19 cellular contexts compared by ENCODE assay signal in genomic region chr9:120702075-120702474, GRCh38. TPM values are rescaled to one million over a fixed set of nuclear protein-coding genes. Genes with fewer than 3 reads are reported as not detected.
DNase-seq lines count a peak whose midpoint lies in the region; ATAC-seq, FAIRE-seq and TF ChIP-seq lines count a peak whose summit lies in the region.
"Had no signal": no experiment of that assay in that cellular context is flagged by ENCODE, and none has a peak within 500 bp of the region (broad histone marks: within the 10 kb centered on the region; RNA-seq: fewer than 3 reads in every experiment).

No MANE protein-coding gene starts in this region.

- H3K23ac ChIP-seq in trophoblast cell (ENCODE audit: low read length), result no peak overlapping the region

- peaks cover 26% of the 10 kb centered on the region for H3K4me1 ChIP-seq in PC-3 (ENCODE audit: insufficient read depth, low read length)
- no peaks in the 10 kb centered on the region for H3K4me1 ChIP-seq in trophoblast cell (ENCODE audit: control insufficient read depth in 1 of 2, insufficient read depth in 2 of 2, low read length in 2 of 2)
- no peaks in the 10 kb centered on the region for H3K4me1 ChIP-seq in ascending aorta

- intact Hi-C loops in PC-3 (cut with micrococcal nuclease) (no loop called here), ascending aorta (cut with DNase I) (no loop called here)

- DNase-seq in HFFc6 (peak; percentile 16), PC-3 (peak; percentile 76), bronchial epithelial cell (ENCODE audit: low read depth) (peak; percentile 68), trophoblast cell (peak; percentile 22 to 64), DMS53 (lab: John Stamatoyannopoulos, UW) (no peak), NCI-H510A treated with DMSO at 0.1 percent for 48 hours (lab: John Stamatoyannopoulos, UW) (no peak), ascending aorta (ENCODE audit: low spot score in 2 of 2) (no peak)
- DNase-seq: CD4-positive, alpha-beta memory T cell; DMS79 treated with DMSO at 0.1 percent for 48 hours; NCI-H1105 treated with DMSO at 0.1 percent for 48 hours; NCI-H2107; NCI-H2227 treated with DMSO at 0.1 percent for 48 hours; NCI-H524 treated with DMSO at 0.1 percent for 48 hours; NK-92 treated with Interleukin-12 subunit alpha and Interleukin-12 subunit beta, amount 100 ng/mL, for 24 hours; T-helper 1 cell had no signal

- no peak overlapping the region for H2AK5ac ChIP-seq in trophoblast cell (ENCODE audit: low read length)

- H4K8ac ChIP-seq in trophoblast cell (ENCODE audit: low read depth, low read length), result no peak overlapping the region

- CTCF ChIA-PET in PC-3 (lab: Charles Lee), result interaction anchor here (0.5 to 1.2 kb wide), 2 partner anchors 9 to 55 kb away, joined by 3 read pairs; no protein-coding TSS in a partner anchor

- no peaks in the 10 kb centered on the region for H3K9me3 ChIP-seq in PC-3 (ENCODE audit: low read length)
- no peaks in the 10 kb centered on the region for H3K9me3 ChIP-seq in trophoblast cell (ENCODE audit: insufficient read depth, low read depth, low read length)
- H3K9me3 ChIP-seq in ascending aorta, result no peaks in the 10 kb centered on the region

- no CpG with 5 or more reads among the region's 1 CpG for WGBS in trophoblast cell (ENCODE audit: extremely low coverage, insufficient coverage, insufficient read length)

- no peak overlapping the region for H2BK12ac ChIP-seq in trophoblast cell (ENCODE audit: low read length)

- H3K4me1 Mint-ChIP-seq in HFFc6 (ENCODE audit: low read depth), result peaks cover 50% of the 10 kb centered on the region
- H3K4me1 Mint-ChIP-seq: GM23338 had no signal

- H3K4me3 Mint-ChIP-seq in HFFc6, result no peak overlapping the region
- H3K4me3 Mint-ChIP-seq: CD4-positive, alpha-beta memory T cell; GM23338 had no signal

- no peaks in the 10 kb centered on the region for H3K36me3 Mint-ChIP-seq in HFFc6 (ENCODE audit: low read depth)

- H3K27ac ChIP-seq in PC-3 (ENCODE audit: low read length) (peak overlapping the region; percentile 81), trophoblast cell (ENCODE audit: low read depth, low read length) (no peak overlapping the region), ascending aorta (no peak overlapping the region)
- H3K27ac ChIP-seq: SK-N-MC had no signal

- no peak overlapping the region for H2BK120ac ChIP-seq in trophoblast cell (ENCODE audit: insufficient read depth, low read length, poor library complexity)

- H4K91ac ChIP-seq in trophoblast cell (ENCODE audit: low read depth, low read length), result no peak overlapping the region

- H3K79me2 ChIP-seq in PC-3 (ENCODE audit: low read length) (no peaks in the 10 kb centered on the region), trophoblast cell (ENCODE audit: control insufficient read depth, insufficient read depth, low read length, poor library complexity) (no peaks in the 10 kb centered on the region)

- H4K20me1 ChIP-seq in PC-3 (ENCODE audit: low read length), result no peaks in the 10 kb centered on the region

- no peak for TF ChIP-seq CTCF in HFFc6 (IDR thresholded peaks at IDR 0.05)
- TF ChIP-seq CTCF in PC-3 (conservative IDR thresholded peaks at IDR 0.05; ENCODE audit: low read depth, low read length), result no peak
- TF ChIP-seq CTCF in bronchial epithelial cell (IDR thresholded peaks at IDR 0.05; ENCODE audit: insufficient read depth, low read length, severe bottlenecking), result no peak
- TF ChIP-seq CTCF in ascending aorta (IDR thresholded peaks at IDR 0.05), result no peak

- BruUV-seq in PC-3 (replicated peaks; lab: Mats Ljungman, UMichigan), result no TSS peak

- peak; percentile 95 for ATAC-seq in PC-3
- ATAC-seq: GM12878, GM23338 had no signal

- H3K4me3 ChIP-seq in PC-3 (ENCODE audit: low read length), result no peak overlapping the region
- H3K4me3 ChIP-seq in bronchial epithelial cell (ENCODE audit: low read depth, low read length), result no peak overlapping the region
- no peak overlapping the region for H3K4me3 ChIP-seq in trophoblast cell (ENCODE audit: low read depth, low read length)
- H3K4me3 ChIP-seq in ascending aorta, result no peak overlapping the region
- H3K4me3 ChIP-seq: GM12878, GM23338, SK-N-MC had no signal

- no peak for FAIRE-seq in bronchial epithelial cell (lab: Jason Lieb, UNC)
- FAIRE-seq: G401.6, GM12878 had no signal

- no peak overlapping the region for H3K4ac ChIP-seq in trophoblast cell (ENCODE audit: low read depth, low read length)

- peak overlapping the region; percentile 40; the same call in 1 of the 2 replicates for H3K9ac ChIP-seq in PC-3 (ENCODE audit: low read length)
- no peak overlapping the region for H3K9ac ChIP-seq in trophoblast cell (ENCODE audit: low read length)

- no peak overlapping the region for H3K27ac Mint-ChIP-seq in HFFc6
- H3K27ac Mint-ChIP-seq: CD4-positive, alpha-beta memory T cell; GM23338 had no signal

- no peaks in the 10 kb centered on the region for H3K79me1 ChIP-seq in trophoblast cell (ENCODE audit: low read length)

- no peaks in the 10 kb centered on the region for H3F3A ChIP-seq in PC-3 (ENCODE audit: low read length, unreplicated experiment)

- no peaks in the 10 kb centered on the region for H3K27me3 Mint-ChIP-seq in HFFc6 (ENCODE audit: insufficient read depth)
- H3K27me3 Mint-ChIP-seq: CD4-positive, alpha-beta memory T cell had no signal

- no peaks in the 10 kb centered on the region for H3K9me3 Mint-ChIP-seq in HFFc6
- H3K9me3 Mint-ChIP-seq: CD4-positive, alpha-beta memory T cell; GM23338 had no signal

- no peaks in the 10 kb centered on the region for H3K27me3 ChIP-seq in PC-3 (ENCODE audit: low read length)
- no peaks in the 10 kb centered on the region for H3K27me3 ChIP-seq in bronchial epithelial cell (ENCODE audit: control insufficient read depth, insufficient read depth, low read length)
- H3K27me3 ChIP-seq in trophoblast cell (ENCODE audit: insufficient read depth, low read length), result no peaks in the 10 kb centered on the region
- H3K27me3 ChIP-seq in ascending aorta, result no peaks in the 10 kb centered on the region

- H3K4me2 ChIP-seq in PC-3 (ENCODE audit: low read length) (peak overlapping the region; percentile 67), trophoblast cell (ENCODE audit: low read length) (no peak overlapping the region)
- H3K4me2 ChIP-seq: GM23338 had no signal

- H4K12ac ChIP-seq in trophoblast cell (ENCODE audit: low read depth, low read length), result no peak overlapping the region

- H3K18ac ChIP-seq in trophoblast cell (ENCODE audit: low read length), result no peak overlapping the region

- no peak overlapping the region for H2BK5ac ChIP-seq in trophoblast cell (ENCODE audit: low read depth, low read length, poor library complexity)

- POLR2A ChIA-PET in PC-3 (lab: Charles Lee; ENCODE audit: unreplicated experiment), result no interaction called here

- no peak overlapping the region for H3K14ac ChIP-seq in trophoblast cell (ENCODE audit: low read length)

- H3K9me2 ChIP-seq in PC-3 (replicated peaks; ENCODE audit: low read length), result no peaks in the 10 kb centered on the region

- H2AFZ ChIP-seq in PC-3 (ENCODE audit: low read length), result no peak overlapping the region
- H2AFZ ChIP-seq in trophoblast cell (ENCODE audit: insufficient read depth, low read length, poor library complexity), result no peak overlapping the region
- H2AFZ ChIP-seq: GM23338 had no signal

- no peaks in the 10 kb centered on the region for H3K36me3 ChIP-seq in PC-3 (ENCODE audit: low read depth, low read length)
- H3K36me3 ChIP-seq in bronchial epithelial cell (ENCODE audit: control insufficient read depth, insufficient read depth, low read length), result no peaks in the 10 kb centered on the region
- H3K36me3 ChIP-seq in trophoblast cell (ENCODE audit: control insufficient read depth in 1 of 2, insufficient read depth in 2 of 2, low read length in 2 of 2), result no peaks in the 10 kb centered on the region
- no peaks in the 10 kb centered on the region for H3K36me3 ChIP-seq in ascending aorta

RNA-seq across cellular contexts. Expression of gene MEGF9, which starts 12.2 kb away (rescaled TPM):
- 1 to 10 TPM; 5.1 to 9.8 (median 8.8) TPM for total RNA-seq in HFFc6 (2021; fragmentation: NEBNext Ultra II Directional; extraction: Animal tissue kit (Norgen Biotek cat#: 25700))
- total RNA-seq in PC-3 (2014; rRNA removed) (2.6 and 3.1 TPM in 2 replicates), bronchial epithelial cell (4.7 and 5.9 TPM in 2 replicates), ascending aorta (14.3 TPM)
- 3.9 and 4.1 TPM in 2 replicates for polyA plus RNA-seq in trophoblast cell (2013)

Comparison
In these comparisons a context has a peak if more than half of its experiments do, and no peak if none do; other contexts are left out.
1. DNase-seq: peak in HFFc6 (single experiment), PC-3 (single experiment), bronchial epithelial cell (single experiment) and trophoblast cell (2 of 2); none in DMS53 (single experiment), NCI-H510A treated with DMSO at 0.1 percent for 48 hours (single experiment) and ascending aorta (0 of 2).